In the genomic region with DNA sequence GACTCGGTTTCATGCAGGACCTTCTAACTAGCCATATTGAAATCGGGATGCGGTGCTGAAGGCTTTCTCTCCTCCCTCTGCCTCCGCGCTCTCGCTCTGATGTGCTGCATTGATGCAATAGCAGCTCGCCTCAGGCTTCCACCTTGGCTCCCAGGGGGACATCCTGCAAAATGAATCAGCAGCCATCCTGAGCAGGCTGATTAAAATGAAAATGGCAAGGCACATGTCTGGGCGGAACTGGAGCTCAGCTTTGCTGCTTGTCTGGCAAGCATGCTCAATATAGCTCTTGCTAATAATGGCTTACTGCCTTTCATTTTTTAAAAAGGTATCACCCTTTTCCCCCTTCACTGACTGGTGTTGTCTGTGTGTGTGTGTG, we compare ENCODE assay signal across 13 cellular contexts. TPM values are rescaled to one million over a fixed set of nuclear protein-coding genes. Genes with fewer than 3 reads are reported as not detected.
DNase-seq lines count a peak whose midpoint lies in the region; ATAC-seq and TF ChIP-seq lines count a peak whose summit lies in the region.
"Had no signal": no experiment of that assay in that cellular context is flagged by ENCODE, and none has a peak within 500 bp of the region (broad histone marks: within the 10 kb centered on the region; RNA-seq: fewer than 3 reads in every experiment).

No MANE protein-coding gene starts in this region.

- H3K27ac Mint-ChIP-seq in activated T-helper 1 cell treated with anti-CD3 and anti-CD28 coated beads, Interleukin-12 subunit alpha, Interleukin-12 subunit beta, Interleukin-2, Interleukin-4 antibody, amounts not matched to agents 30 ng/mL and 10 ng/mL and 1 ng/mL, durations not matched to agents 14 hours and 24 hours and 36 hours = no peak overlapping the region
- H3K27ac Mint-ChIP-seq: activated CD8-positive, alpha-beta T cell treated with anti-CD3 and anti-CD28 coated beads, Interleukin-2, amount 10 ng/mL, durations not matched to agents 7 days and 5 days; activated naive CD4-positive, alpha-beta T cell treated with anti-CD3 and anti-CD28 coated beads, Interleukin-2, amount 50 U/mL, for 24 hours; nephron had no signal

- no peaks in the 10 kb centered on the region for H3K4me1 Mint-ChIP-seq in activated T-helper 1 cell treated with anti-CD3 and anti-CD28 coated beads, Interleukin-12 subunit alpha, Interleukin-12 subunit beta, Interleukin-2, Interleukin-4 antibody, amounts not matched to agents 30 ng/mL and 10 ng/mL and 1 ng/mL, durations not matched to agents 14 hours and 24 hours and 36 hours (ENCODE audit: low read depth)
- H3K4me1 Mint-ChIP-seq: activated naive CD4-positive, alpha-beta T cell treated with anti-CD3 and anti-CD28 coated beads, Interleukin-2, amount 50 U/mL, for 24 hours; nephron had no signal

- H3K27me3 Mint-ChIP-seq in activated T-helper 1 cell treated with anti-CD3 and anti-CD28 coated beads, Interleukin-12 subunit alpha, Interleukin-12 subunit beta, Interleukin-2, Interleukin-4 antibody, amounts not matched to agents 30 ng/mL and 10 ng/mL and 1 ng/mL, durations not matched to agents 14 hours and 24 hours and 36 hours (ENCODE audit: insufficient read depth) = no peaks in the 10 kb centered on the region

- peak overlapping the region; percentile 90 for H3K4me3 ChIP-seq in BE2C (ENCODE audit: low read depth, low read length)
- no peak overlapping the region for H3K4me3 ChIP-seq in right lobe of liver

- H3K36me3 ChIP-seq in BE2C (no peaks in the 10 kb centered on the region), right lobe of liver (no peaks in the 10 kb centered on the region)

- no peak for TF ChIP-seq POLR2A in right lobe of liver (IDR thresholded peaks at IDR 0.05)

- TF ChIP-seq CTCF in BE2C (IDR thresholded peaks at IDR 0.05; ENCODE audit: low read depth, low read length) = no peak
- no peak for TF ChIP-seq CTCF in right lobe of liver (IDR thresholded peaks at IDR 0.05)

- H3K4me3 Mint-ChIP-seq in activated T-helper 1 cell treated with anti-CD3 and anti-CD28 coated beads, Interleukin-12 subunit alpha, Interleukin-12 subunit beta, Interleukin-2, Interleukin-4 antibody, amounts not matched to agents 30 ng/mL and 10 ng/mL and 1 ng/mL, durations not matched to agents 14 hours and 24 hours and 36 hours = no peak overlapping the region
- H3K4me3 Mint-ChIP-seq: activated CD8-positive, alpha-beta T cell treated with anti-CD3 and anti-CD28 coated beads, Interleukin-2, amount 10 ng/mL, durations not matched to agents 7 days and 5 days; activated naive CD4-positive, alpha-beta T cell treated with anti-CD3 and anti-CD28 coated beads, Interleukin-2, amount 50 U/mL, for 24 hours; nephron had no signal

- peak; percentile 96 for DNase-seq in BE2C
- peak; percentile 99 for DNase-seq in NCI-H1694 treated with DMSO at 0.1 percent for 48 hours (lab: John Stamatoyannopoulos, UW)
- peak; percentile 55 for DNase-seq in NCI-H774 (lab: John Stamatoyannopoulos, UW)
- DNase-seq in head of caudate nucleus = peak; percentile 32 to 92 (median 70)
- no peak for DNase-seq in activated T-helper 1 cell treated with anti-CD3 and anti-CD28 coated beads, Interleukin-12 subunit alpha, Interleukin-12 subunit beta, Interleukin-2, Interleukin-4 antibody, amounts not matched to agents 30 ng/mL and 10 ng/mL and 1 ng/mL, durations not matched to agents 14 hours and 24 hours and 36 hours (ENCODE audit: low spot score)
- DNase-seq in right lobe of liver = no peak
- no peak for DNase-seq in SW 1271 (lab: John Stamatoyannopoulos, UW)
- DNase-seq: activated CD8-positive, alpha-beta T cell treated with anti-CD3 and anti-CD28 coated beads, Interleukin-2, amount 10 ng/mL, durations not matched to agents 7 days and 5 days; Kasumi-1 had no signal

- WGBS in right lobe of liver (ENCODE audit: insufficient coverage, low coverage, low lambda C conversion rate, missing lambda C conversion rate) = 62% methylated on average over 8 of the region's 8 CpGs

- H3K4me1 ChIP-seq in BE2C (peaks cover 15% of the 10 kb centered on the region), right lobe of liver (no peaks in the 10 kb centered on the region)

- no peaks in the 10 kb centered on the region for H3K36me3 Mint-ChIP-seq in activated T-helper 1 cell treated with anti-CD3 and anti-CD28 coated beads, Interleukin-12 subunit alpha, Interleukin-12 subunit beta, Interleukin-2, Interleukin-4 antibody, amounts not matched to agents 30 ng/mL and 10 ng/mL and 1 ng/mL, durations not matched to agents 14 hours and 24 hours and 36 hours (ENCODE audit: low read depth)
- H3K36me3 Mint-ChIP-seq: activated naive CD4-positive, alpha-beta T cell treated with anti-CD3 and anti-CD28 coated beads, Interleukin-2, amount 50 U/mL, for 24 hours had no signal

- intact Hi-C loops in head of caudate nucleus (cut with DNase I) (no loop called here), right lobe of liver (cut with DNase I) (no loop called here)
- intact Hi-C loops in activated T-helper 1 cell treated with anti-CD3 and anti-CD28 coated beads, Interleukin-12 subunit alpha, Interleukin-12 subunit beta, Interleukin-2, Interleukin-4 antibody, amounts not matched to agents 30 ng/mL and 10 ng/mL and 1 ng/mL, durations not matched to agents 14 hours and 24 hours and 36 hours (cut with micrococcal nuclease) = no loop called here

- H3K9me3 ChIP-seq in BE2C = no peaks in the 10 kb centered on the region
- no peaks in the 10 kb centered on the region for H3K9me3 ChIP-seq in right lobe of liver

- no peak overlapping the region for H3K27ac ChIP-seq in right lobe of liver

- no peak for ATAC-seq in right lobe of liver
- no peak for ATAC-seq in HG03565 (IDR thresholded peaks at IDR 0.05; ENCODE audit: unreplicated experiment)
- ATAC-seq: activated CD8-positive, alpha-beta T cell treated with anti-CD3 and anti-CD28 coated beads, Interleukin-2, amount 10 ng/mL, durations not matched to agents 7 days and 5 days had no signal

- no peaks in the 10 kb centered on the region for H3K9me3 Mint-ChIP-seq in activated T-helper 1 cell treated with anti-CD3 and anti-CD28 coated beads, Interleukin-12 subunit alpha, Interleukin-12 subunit beta, Interleukin-2, Interleukin-4 antibody, amounts not matched to agents 30 ng/mL and 10 ng/mL and 1 ng/mL, durations not matched to agents 14 hours and 24 hours and 36 hours
- H3K9me3 Mint-ChIP-seq: activated naive CD4-positive, alpha-beta T cell treated with anti-CD3 and anti-CD28 coated beads, Interleukin-2, amount 50 U/mL, for 24 hours had no signal

- no peaks in the 10 kb centered on the region for H3K27me3 ChIP-seq in BE2C
- no peaks in the 10 kb centered on the region for H3K27me3 ChIP-seq in right lobe of liver

RNA-seq across cellular contexts. Expression of a gene that starts 0.8 kb away (rescaled TPM):
- 34.6 TPM for polyA plus RNA-seq in BE2C (2012; ENCODE audit: insufficient read depth, insufficient read length, low read depth)
- 0.17 TPM in 1 of 2 replicates, not detected in the other for total RNA-seq in activated T-helper 1 cell treated with anti-CD3 and anti-CD28 coated beads, Interleukin-12 subunit alpha, Interleukin-12 subunit beta, Interleukin-2, Interleukin-4 antibody, amounts not matched to agents 30 ng/mL and 10 ng/mL and 1 ng/mL, durations not matched to agents 14 hours and 24 hours and 36 hours
- total RNA-seq in right lobe of liver = 1 to 10 TPM in 1 of 6 experiments, under 1 TPM in 2, not detected in 3; 0.20 to 2.4 (median 0.74) TPM
- total RNA-seq: activated CD8-positive, alpha-beta T cell treated with anti-CD3 and anti-CD28 coated beads, Interleukin-2, amount 10 ng/mL, durations not matched to agents 7 days and 5 days; ureter had no signal

Comparison
In these comparisons a context has a peak if more than half of its experiments do, and no peak if none do; other contexts are left out.
1. DNase-seq: peak in BE2C (single experiment), NCI-H1694 treated with DMSO at 0.1 percent for 48 hours (single experiment), NCI-H774 (single experiment) and head of caudate nucleus (42 of 42); none in activated T-helper 1 cell treated with anti-CD3 and anti-CD28 coated beads, Interleukin-12 subunit alpha, Interleukin-12 subunit beta, Interleukin-2, Interleukin-4 antibody, amounts not matched to agents 30 ng/mL and 10 ng/mL and 1 ng/mL, durations not matched to agents 14 hours and 24 hours and 36 hours (single experiment), right lobe of liver (0 of 3) and SW 1271 (0 of 2).